In the genomic region with DNA sequence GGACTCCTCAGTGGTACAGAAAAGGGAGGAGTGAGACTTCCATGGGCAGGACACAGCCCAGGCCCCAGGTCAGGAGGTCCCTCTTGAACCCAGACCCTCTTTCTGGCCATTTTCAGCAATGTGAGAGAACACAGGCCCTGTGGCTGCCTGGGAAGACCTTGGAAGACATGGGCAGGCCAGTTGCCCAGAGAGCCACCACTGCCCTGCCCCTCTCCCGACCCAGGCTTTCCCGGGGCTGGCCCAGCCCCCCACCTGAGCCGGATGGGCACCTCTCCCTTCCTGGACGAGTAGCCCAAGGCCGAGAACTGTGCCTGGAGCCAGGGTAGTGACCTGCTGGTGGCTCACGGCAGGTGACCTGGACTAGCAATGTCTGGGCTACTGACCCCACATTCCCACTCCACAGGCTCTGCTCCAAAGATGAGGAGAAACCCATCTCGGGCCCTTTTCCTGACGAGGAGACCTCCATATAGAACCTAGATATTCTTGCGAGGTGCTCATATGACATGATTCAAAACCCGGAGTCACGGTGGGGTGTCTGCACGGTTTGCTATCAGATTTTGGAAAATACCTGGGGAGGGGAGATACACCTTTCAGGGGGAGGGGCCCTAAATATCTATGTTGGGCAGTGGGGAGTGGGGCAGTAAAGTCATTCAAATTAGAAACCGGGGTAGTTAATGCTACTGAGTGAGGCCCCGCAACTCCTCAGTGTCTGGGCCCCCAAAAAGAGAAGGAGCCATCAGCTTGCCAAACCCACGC, we compare ENCODE assay signal across 17 cellular contexts. TPM values are rescaled to one million over a fixed set of nuclear protein-coding genes. Genes with fewer than 3 reads are reported as not detected.
"Had no signal": no experiment of that assay in that cellular context is flagged by ENCODE, and none has a peak within 500 bp of the region (broad histone marks: within the 10 kb centered on the region; RNA-seq: fewer than 3 reads in every experiment).

No MANE protein-coding gene starts in this region.

- H3K36me3 ChIP-seq: breast epithelium, neural progenitor cell, SJSA1 had no signal

- H3K27me3 ChIP-seq: ascending aorta, breast epithelium, neural progenitor cell, SJSA1, upper lobe of left lung had no signal

- H3K4me1 ChIP-seq: ascending aorta, breast epithelium, neural progenitor cell, SJSA1, upper lobe of left lung had no signal

- H3K4me3 ChIP-seq: ascending aorta, breast epithelium, neural progenitor cell, SJSA1, upper lobe of left lung had no signal

- DNase-seq: activated CD4-positive, alpha-beta memory T cell treated with anti-CD3 and anti-CD28 coated beads for 36 hours; activated CD4-positive, alpha-beta T cell treated with anti-CD3 and anti-CD28 coated beads for 36 hours; foreskin fibroblast; glutamatergic neuron; hypothalamus; kidney glomerular epithelial cell; naive B cell; retina; stimulated activated CD4-positive, alpha-beta T cell treated with anti-CD3 and anti-CD28 coated beads, Interleukin-4, amount 100 ng/mL, for 24 hours; stimulated activated naive CD4-positive, alpha-beta T cell; substantia nigra; T-helper 2 cell had no signal

- ATAC-seq: activated CD4-positive, alpha-beta T cell treated with anti-CD3 and anti-CD28 coated beads for 36 hours had no signal

- H3K27ac ChIP-seq: ascending aorta, breast epithelium, neural progenitor cell, SJSA1, upper lobe of left lung had no signal

RNA-seq across cellular contexts. Expression of gene ZNF354C, which starts 59.4 kb away (rescaled TPM):
- total RNA-seq: SJSA1 had no signal
